In the genomic region with DNA sequence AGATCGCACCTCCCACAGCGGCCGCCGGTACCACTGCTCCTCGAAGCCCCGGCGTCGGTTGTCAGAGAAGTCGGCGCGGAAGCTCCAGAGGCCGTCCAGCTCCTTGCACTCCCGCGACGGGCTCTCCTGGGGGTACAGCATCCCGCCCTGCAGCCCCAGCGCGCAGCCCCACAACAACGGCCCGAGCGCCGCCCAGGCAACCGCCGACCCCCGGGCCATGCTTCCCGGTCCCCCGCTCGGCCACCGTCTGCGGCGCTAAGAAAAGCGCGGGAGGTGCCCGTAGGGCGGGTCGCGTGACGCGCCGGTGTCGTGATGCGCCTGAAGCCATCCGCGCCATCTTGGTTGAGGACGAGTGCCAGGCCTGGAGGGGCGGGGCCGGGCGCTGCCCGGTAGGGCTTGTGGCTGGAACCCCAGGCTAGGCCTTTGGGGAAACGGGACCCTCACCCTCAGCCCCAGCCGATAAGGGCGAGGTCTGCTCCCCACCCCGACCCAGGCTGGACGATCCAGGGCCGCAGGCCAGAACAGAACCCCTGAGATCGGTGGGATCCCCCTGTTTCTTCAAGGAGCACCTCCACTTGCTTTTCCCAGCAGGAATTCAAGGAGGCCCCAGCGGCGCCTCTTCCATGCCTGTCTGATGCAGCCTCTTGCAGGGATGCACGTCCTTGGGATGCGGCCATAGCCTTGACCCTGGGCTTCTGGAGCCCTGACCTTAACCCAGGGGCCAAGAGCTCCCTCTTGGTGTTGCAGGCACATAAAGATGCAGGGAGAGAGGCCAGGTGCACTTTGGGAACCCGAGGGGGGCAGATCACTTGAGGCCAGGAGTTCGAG, we compare ENCODE assay signal across 1 cellular context.
A peak's percentile ranks its signal among the peaks of the same experiment; 100 is the strongest.
TF ChIP-seq lines count a peak whose summit lies in the region.

Gene GUSB (minus strand): TSS at position 249 of the 828 bp plus-strand sequence. CDS start 30 bp downstream, at position 219.

TF ChIP-seq in GM23338, 12 proteins besides CTCF, POLR2A, EP300 and RAD21:
- TF ChIP-seq NANOG (IDR thresholded peaks at IDR 0.05; ENCODE audit: borderline replicate concordance) (no peak), EZH2 (IDR thresholded peaks at IDR 0.05; ENCODE audit: low read depth, unreplicated experiment) (no peak), STAT1 (IDR thresholded peaks at IDR 0.05; ENCODE audit: unreplicated experiment) (no peak), ZNF114 (CRISPR knock-in tag; IDR thresholded peaks at IDR 0.05) (no peak), CREB1 (CRISPR knock-in tag; IDR thresholded peaks at IDR 0.05; ENCODE audit: low read depth) (peak; percentile 97), ETS1 (IDR thresholded peaks at IDR 0.05) (peak; percentile 97), EZH2phosphoT487 (IDR thresholded peaks at IDR 0.05; ENCODE audit: unreplicated experiment) (no peak), POLR2AphosphoS5 (IDR thresholded peaks at IDR 0.05; ENCODE audit: low read depth) (peak; percentile 92), ZNF331 (CRISPR knock-in tag; IDR thresholded peaks at IDR 0.05; ENCODE audit: low read depth) (no peak), JUNB (IDR thresholded peaks at IDR 0.05; ENCODE audit: unreplicated experiment) (no peak)
- TF ChIP-seq, protein P1, sequence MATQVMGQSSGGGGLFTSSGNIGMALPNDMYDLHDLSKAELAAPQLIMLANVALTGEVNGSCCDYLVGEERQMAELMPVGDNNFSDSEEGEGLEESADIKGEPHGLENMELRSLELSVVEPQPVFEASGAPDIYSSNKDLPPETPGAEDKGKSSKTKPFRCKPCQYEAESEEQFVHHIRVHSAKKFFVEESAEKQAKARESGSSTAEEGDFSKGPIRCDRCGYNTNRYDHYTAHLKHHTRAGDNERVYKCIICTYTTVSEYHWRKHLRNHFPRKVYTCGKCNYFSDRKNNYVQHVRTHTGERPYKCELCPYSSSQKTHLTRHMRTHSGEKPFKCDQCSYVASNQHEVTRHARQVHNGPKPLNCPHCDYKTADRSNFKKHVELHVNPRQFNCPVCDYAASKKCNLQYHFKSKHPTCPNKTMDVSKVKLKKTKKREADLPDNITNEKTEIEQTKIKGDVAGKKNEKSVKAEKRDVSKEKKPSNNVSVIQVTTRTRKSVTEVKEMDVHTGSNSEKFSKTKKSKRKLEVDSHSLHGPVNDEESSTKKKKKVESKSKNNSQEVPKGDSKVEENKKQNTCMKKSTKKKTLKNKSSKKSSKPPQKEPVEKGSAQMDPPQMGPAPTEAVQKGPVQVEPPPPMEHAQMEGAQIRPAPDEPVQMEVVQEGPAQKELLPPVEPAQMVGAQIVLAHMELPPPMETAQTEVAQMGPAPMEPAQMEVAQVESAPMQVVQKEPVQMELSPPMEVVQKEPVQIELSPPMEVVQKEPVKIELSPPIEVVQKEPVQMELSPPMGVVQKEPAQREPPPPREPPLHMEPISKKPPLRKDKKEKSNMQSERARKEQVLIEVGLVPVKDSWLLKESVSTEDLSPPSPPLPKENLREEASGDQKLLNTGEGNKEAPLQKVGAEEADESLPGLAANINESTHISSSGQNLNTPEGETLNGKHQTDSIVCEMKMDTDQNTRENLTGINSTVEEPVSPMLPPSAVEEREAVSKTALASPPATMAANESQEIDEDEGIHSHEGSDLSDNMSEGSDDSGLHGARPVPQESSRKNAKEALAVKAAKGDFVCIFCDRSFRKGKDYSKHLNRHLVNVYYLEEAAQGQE (IDR thresholded peaks at IDR 0.05; ENCODE audit: unreplicated experiment), result peak; percentile 39
- TF ChIP-seq, protein P2, sequence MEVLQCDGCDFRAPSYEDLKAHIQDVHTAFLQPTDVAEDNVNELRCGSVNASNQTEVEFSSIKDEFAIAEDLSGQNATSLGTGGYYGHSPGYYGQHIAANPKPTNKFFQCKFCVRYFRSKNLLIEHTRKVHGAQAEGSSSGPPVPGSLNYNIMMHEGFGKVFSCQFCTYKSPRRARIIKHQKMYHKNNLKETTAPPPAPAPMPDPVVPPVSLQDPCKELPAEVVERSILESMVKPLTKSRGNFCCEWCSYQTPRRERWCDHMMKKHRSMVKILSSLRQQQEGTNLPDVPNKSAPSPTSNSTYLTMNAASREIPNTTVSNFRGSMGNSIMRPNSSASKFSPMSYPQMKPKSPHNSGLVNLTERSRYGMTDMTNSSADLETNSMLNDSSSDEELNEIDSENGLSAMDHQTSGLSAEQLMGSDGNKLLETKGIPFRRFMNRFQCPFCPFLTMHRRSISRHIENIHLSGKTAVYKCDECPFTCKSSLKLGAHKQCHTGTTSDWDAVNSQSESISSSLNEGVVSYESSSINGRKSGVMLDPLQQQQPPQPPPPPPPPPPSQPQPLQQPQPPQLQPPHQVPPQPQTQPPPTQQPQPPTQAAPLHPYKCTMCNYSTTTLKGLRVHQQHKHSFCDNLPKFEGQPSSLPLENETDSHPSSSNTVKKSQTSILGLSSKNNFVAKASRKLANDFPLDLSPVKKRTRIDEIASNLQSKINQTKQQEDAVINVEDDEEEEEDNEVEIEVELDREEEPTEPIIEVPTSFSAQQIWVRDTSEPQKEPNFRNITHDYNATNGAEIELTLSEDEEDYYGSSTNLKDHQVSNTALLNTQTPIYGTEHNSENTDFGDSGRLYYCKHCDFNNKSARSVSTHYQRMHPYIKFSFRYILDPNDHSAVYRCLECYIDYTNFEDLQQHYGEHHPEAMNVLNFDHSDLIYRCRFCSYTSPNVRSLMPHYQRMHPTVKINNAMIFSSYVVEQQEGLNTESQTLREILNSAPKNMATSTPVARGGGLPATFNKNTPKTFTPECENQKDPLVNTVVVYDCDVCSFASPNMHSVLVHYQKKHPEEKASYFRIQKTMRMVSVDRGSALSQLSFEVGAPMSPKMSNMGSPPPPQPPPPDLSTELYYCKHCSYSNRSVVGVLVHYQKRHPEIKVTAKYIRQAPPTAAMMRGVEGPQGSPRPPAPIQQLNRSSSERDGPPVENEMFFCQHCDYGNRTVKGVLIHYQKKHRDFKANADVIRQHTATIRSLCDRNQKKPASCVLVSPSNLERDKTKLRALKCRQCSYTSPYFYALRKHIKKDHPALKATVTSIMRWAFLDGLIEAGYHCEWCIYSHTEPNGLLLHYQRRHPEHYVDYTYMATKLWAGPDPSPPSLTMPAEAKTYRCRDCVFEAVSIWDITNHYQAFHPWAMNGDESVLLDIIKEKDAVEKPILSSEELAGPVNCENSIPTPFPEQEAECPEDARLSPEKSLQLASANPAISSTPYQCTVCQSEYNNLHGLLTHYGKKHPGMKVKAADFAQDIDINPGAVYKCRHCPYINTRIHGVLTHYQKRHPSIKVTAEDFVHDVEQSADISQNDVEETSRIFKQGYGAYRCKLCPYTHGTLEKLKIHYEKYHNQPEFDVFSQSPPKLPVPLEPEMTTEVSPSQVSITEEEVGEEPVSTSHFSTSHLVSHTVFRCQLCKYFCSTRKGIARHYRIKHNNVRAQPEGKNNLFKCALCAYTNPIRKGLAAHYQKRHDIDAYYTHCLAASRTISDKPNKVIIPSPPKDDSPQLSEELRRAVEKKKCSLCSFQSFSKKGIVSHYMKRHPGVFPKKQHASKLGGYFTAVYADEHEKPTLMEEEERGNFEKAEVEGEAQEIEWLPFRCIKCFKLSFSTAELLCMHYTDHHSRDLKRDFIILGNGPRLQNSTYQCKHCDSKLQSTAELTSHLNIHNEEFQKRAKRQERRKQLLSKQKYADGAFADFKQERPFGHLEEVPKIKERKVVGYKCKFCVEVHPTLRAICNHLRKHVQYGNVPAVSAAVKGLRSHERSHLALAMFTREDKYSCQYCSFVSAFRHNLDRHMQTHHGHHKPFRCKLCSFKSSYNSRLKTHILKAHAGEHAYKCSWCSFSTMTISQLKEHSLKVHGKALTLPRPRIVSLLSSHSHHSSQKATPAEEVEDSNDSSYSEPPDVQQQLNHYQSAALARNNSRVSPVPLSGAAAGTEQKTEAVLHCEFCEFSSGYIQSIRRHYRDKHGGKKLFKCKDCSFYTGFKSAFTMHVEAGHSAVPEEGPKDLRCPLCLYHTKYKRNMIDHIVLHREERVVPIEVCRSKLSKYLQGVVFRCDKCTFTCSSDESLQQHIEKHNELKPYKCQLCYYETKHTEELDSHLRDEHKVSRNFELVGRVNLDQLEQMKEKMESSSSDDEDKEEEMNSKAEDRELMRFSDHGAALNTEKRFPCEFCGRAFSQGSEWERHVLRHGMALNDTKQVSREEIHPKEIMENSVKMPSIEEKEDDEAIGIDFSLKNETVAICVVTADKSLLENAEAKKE (CRISPR knock-in tag; IDR thresholded peaks at IDR 0.05), result no peak
